Comparison of ENCODE assay signal across 26 cellular contexts in genomic region chr16:54587176-54587515, GRCh38.
"Had no signal": no experiment of that assay in that cellular context is flagged by ENCODE, and none has a peak within 500 bp of the region (broad histone marks: within the 10 kb centered on the region; RNA-seq: fewer than 3 reads in every experiment).

No MANE protein-coding gene starts in this region.

- H3K4me1 ChIP-seq: lower lobe of right lung, right atrium auricular region, right lobe of liver, uterus had no signal

- H3K27me3 ChIP-seq: ovary, right atrium auricular region, right lobe of liver, uterus had no signal

- H3K9me3 ChIP-seq: lower lobe of right lung, ovary, right atrium auricular region, right lobe of liver, tibial nerve, uterus had no signal

- H3K4me3 ChIP-seq: lower lobe of right lung, ovary, right atrium auricular region, right lobe of liver, smooth muscle cell, tibial nerve, uterus had no signal

- H3K27me3 Mint-ChIP-seq: stimulated activated memory B cell treated with anti-CD40 and anti-IgM and Interleukin-4, amounts not matched to agents 10 μg/mL and 1 μg/mL and 100 μg/mL, for 72 hours had no signal

- H3K27ac Mint-ChIP-seq: naive B cell; natural killer cell; nephron progenitor cell; progenitor cell of endocrine pancreas; stimulated activated memory B cell treated with anti-CD40 and anti-IgM and Interleukin-4, amounts not matched to agents 10 μg/mL and 1 μg/mL and 100 μg/mL, for 72 hours; stimulated activated naive CD8-positive, alpha-beta T cell treated with anti-CD3 and anti-CD28 coated beads, Interleukin-15, amount 100 ng/mL, for 72 hours; type B pancreatic cell had no signal

- H3K4me3 Mint-ChIP-seq: naive B cell; natural killer cell; nephron progenitor cell; stimulated activated memory B cell treated with anti-CD40 and anti-IgM and Interleukin-4, amounts not matched to agents 10 μg/mL and 1 μg/mL and 100 μg/mL, for 72 hours; stimulated activated naive CD8-positive, alpha-beta T cell treated with anti-CD3 and anti-CD28 coated beads, Interleukin-15, amount 100 ng/mL, for 72 hours; type B pancreatic cell had no signal

- H3K36me3 ChIP-seq: lower lobe of right lung, ovary, right atrium auricular region, right lobe of liver, tibial nerve, uterus had no signal

- ATAC-seq: left cardiac atrium; left lobe of liver; lower lobe of right lung; natural killer cell; right lobe of liver; stimulated activated memory B cell treated with anti-CD40 and anti-IgM and Interleukin-4, amounts not matched to agents 10 μg/mL and 1 μg/mL and 100 μg/mL, for 72 hours; stimulated activated naive CD8-positive, alpha-beta T cell treated with anti-CD3 and anti-CD28 coated beads, Interleukin-15, amount 100 ng/mL, for 72 hours had no signal

- H3K9me3 Mint-ChIP-seq: nephron progenitor cell had no signal

- H3K4me2 ChIP-seq: smooth muscle cell had no signal

- H3K4me1 Mint-ChIP-seq: naive B cell; natural killer cell; stimulated activated memory B cell treated with anti-CD40 and anti-IgM and Interleukin-4, amounts not matched to agents 10 μg/mL and 1 μg/mL and 100 μg/mL, for 72 hours; stimulated activated naive CD8-positive, alpha-beta T cell treated with anti-CD3 and anti-CD28 coated beads, Interleukin-15, amount 100 ng/mL, for 72 hours had no signal

- H3K36me3 Mint-ChIP-seq: naive B cell; natural killer cell; stimulated activated memory B cell treated with anti-CD40 and anti-IgM and Interleukin-4, amounts not matched to agents 10 μg/mL and 1 μg/mL and 100 μg/mL, for 72 hours; type B pancreatic cell had no signal

- H3K27ac ChIP-seq: lower lobe of right lung, ovary, right atrium auricular region, right lobe of liver, tibial nerve, uterus had no signal

- DNase-seq: hippocampal formation; kidney glomerular epithelial cell; left cardiac atrium; lower lobe of right lung; mammary epithelial cell; mesenchymal stem cell; naive B cell; natural killer cell; nephron progenitor cell; ovary; right lobe of liver; stimulated activated CD4-positive, alpha-beta T cell treated with anti-CD3 and anti-CD28 coated beads, Interleukin-1b, Interleukin-23, amount 100 ng/mL, for 48 hours; stimulated activated CD4-positive, alpha-beta T cell treated with anti-CD3 and anti-CD28 coated beads, Interleukin-2, amount 100 ng/mL, for 48 hours; stimulated activated CD4-positive, alpha-beta T cell treated with anti-CD3 and anti-CD28 coated beads, Interleukin-4, amount 100 ng/mL, for 4 hours; stimulated activated CD8-positive, alpha-beta memory T cell treated with anti-CD3 and anti-CD28 coated beads, Interleukin-4, amount 100 ng/mL, for 48 hours; stimulated activated naive CD4-positive, alpha-beta T cell treated with Interleukin-2 at 50 U/mL for 16 hours; stimulated activated naive CD8-positive, alpha-beta T cell treated with anti-CD3 and anti-CD28 coated beads, Interleukin-15, amount 100 ng/mL, for 72 hours; substantia nigra; uterus had no signal
